Comparison of ENCODE assay signal across 1 cellular context in the genomic region with DNA sequence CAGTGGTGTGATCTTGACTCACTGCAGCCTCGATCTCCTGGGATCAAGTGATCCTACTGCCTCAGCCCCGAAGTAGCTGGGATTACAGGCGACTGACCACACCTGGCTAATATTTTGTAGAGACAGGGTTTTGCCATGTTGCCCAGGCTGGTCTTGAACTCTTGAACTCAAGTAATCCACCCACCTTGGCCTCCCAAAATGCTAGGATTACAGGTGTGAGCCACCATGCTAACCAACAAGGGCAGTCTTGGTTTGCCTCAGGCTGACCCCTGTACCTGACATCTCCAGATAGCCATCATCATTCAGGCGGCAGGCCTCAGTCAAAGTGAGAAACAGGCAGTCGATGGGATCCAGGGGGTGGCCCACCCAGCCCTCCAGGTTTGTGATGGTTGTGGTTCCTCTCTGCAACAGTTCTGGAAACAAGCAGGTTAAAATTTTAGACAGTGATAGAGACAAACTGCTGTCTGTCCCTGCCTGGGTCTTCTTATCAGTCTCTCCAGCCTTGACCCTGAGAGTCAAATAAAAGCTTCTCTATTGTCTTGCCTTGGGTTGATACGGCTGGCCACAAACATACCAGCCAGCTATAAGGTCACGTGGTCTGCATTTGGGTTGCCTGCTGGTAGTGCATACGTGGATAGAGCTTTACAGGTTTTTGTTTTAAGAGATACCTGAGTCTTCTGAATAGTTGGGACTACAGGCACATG.
TF ChIP-seq lines count a peak whose summit lies in the region.

No MANE protein-coding gene starts in this region.

TF ChIP-seq in K562, 482 proteins besides CTCF, POLR2A, EP300 and RAD21 (continued from another document):
- TF ChIP-seq, protein P1, sequence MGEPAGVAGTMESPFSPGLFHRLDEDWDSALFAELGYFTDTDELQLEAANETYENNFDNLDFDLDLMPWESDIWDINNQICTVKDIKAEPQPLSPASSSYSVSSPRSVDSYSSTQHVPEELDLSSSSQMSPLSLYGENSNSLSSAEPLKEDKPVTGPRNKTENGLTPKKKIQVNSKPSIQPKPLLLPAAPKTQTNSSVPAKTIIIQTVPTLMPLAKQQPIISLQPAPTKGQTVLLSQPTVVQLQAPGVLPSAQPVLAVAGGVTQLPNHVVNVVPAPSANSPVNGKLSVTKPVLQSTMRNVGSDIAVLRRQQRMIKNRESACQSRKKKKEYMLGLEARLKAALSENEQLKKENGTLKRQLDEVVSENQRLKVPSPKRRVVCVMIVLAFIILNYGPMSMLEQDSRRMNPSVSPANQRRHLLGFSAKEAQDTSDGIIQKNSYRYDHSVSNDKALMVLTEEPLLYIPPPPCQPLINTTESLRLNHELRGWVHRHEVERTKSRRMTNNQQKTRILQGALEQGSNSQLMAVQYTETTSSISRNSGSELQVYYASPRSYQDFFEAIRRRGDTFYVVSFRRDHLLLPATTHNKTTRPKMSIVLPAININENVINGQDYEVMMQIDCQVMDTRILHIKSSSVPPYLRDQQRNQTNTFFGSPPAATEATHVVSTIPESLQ (CRISPR knock-in tag; IDR thresholded peaks at IDR 0.05): no peak
- TF ChIP-seq BCL6 (CRISPR knock-in tag; IDR thresholded peaks at IDR 0.05): 0 out of 2 replicates have a peak, but pooled peaks have one; percentile 59
- peak; percentile 99 for TF ChIP-seq TEAD4 (IDR thresholded peaks at IDR 0.05; ENCODE audit: low read length)
- no peak for TF ChIP-seq TEAD4 (CRISPR knock-in tag; IDR thresholded peaks at IDR 0.05; ENCODE audit: borderline replicate concordance)
- TF ChIP-seq, protein P2, sequence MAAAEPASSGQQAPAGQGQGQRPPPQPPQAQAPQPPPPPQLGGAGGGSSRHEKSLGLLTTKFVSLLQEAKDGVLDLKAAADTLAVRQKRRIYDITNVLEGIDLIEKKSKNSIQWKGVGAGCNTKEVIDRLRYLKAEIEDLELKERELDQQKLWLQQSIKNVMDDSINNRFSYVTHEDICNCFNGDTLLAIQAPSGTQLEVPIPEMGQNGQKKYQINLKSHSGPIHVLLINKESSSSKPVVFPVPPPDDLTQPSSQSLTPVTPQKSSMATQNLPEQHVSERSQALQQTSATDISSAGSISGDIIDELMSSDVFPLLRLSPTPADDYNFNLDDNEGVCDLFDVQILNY (CRISPR knock-in tag; IDR thresholded peaks at IDR 0.05): no peak
- no peak for TF ChIP-seq HCFC1 (IDR thresholded peaks at IDR 0.05; ENCODE audit: low read depth, low read length)
- TF ChIP-seq TCF3 (CRISPR knock-in tag; IDR thresholded peaks at IDR 0.05): peak; percentile 98
- TF ChIP-seq ZNF140 (CRISPR knock-in tag; IDR thresholded peaks at IDR 0.05): no peak
- TF ChIP-seq ETS2 (tag; IDR thresholded peaks at IDR 0.05; ENCODE audit: borderline replicate concordance, poor library complexity, severe bottlenecking): no peak
- no peak for TF ChIP-seq FIP1L1 (IDR thresholded peaks at IDR 0.05; ENCODE audit: low read depth, low read length, poor library complexity, severe bottlenecking)
- peak in 1 of 2 experiments; percentile 92; a peak in 2 of 4 replicates for TF ChIP-seq ARNT (IDR thresholded peaks at IDR 0.05)
- TF ChIP-seq ELF4 (CRISPR knock-in tag; IDR thresholded peaks at IDR 0.05): peak; percentile 56; the same call in 1 of the 2 replicates
- TF ChIP-seq, protein P3, sequence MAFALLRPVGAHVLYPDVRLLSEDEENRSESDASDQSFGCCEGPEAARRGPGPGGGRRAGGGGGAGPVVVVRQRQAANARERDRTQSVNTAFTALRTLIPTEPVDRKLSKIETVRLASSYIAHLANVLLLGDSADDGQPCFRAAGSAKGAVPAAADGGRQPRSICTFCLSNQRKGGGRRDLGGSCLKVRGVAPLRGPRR (CRISPR knock-in tag; IDR thresholded peaks at IDR 0.05): no peak
- TF ChIP-seq POLR2H (tag; IDR thresholded peaks at IDR 0.05; ENCODE audit: low read depth): no peak
- TF ChIP-seq, protein P4, sequence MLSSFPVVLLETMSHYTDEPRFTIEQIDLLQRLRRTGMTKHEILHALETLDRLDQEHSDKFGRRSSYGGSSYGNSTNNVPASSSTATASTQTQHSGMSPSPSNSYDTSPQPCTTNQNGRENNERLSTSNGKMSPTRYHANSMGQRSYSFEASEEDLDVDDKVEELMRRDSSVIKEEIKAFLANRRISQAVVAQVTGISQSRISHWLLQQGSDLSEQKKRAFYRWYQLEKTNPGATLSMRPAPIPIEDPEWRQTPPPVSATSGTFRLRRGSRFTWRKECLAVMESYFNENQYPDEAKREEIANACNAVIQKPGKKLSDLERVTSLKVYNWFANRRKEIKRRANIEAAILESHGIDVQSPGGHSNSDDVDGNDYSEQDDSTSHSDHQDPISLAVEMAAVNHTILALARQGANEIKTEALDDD (IDR thresholded peaks at IDR 0.05): peak; percentile 66
- TF ChIP-seq IFI16 (CRISPR knock-in tag; IDR thresholded peaks at IDR 0.05): no peak
- TF ChIP-seq CC2D1A (IDR thresholded peaks at IDR 0.05): peak; percentile 84; the same call in 1 of the 2 replicates
- TF ChIP-seq ZNF589 (CRISPR knock-in tag; IDR thresholded peaks at IDR 0.05; ENCODE audit: low read depth): peak; percentile 73; the same call in 1 of the 2 replicates
- TF ChIP-seq ARHGAP35 (IDR thresholded peaks at IDR 0.05; ENCODE audit: partially characterized antibody): no peak
- TF ChIP-seq CREB1 (IDR thresholded peaks at IDR 0.05): peak; percentile 49; the same call in 1 of the 2 replicates
- 0 out of 2 replicates have a peak, but pooled peaks have one; percentile 25 for TF ChIP-seq CREB1 (CRISPR knock-in tag; IDR thresholded peaks at IDR 0.05)
- TF ChIP-seq FOSL1 (tag; conservative IDR thresholded peaks at IDR 0.05): peak; percentile 44; the same call in 1 of the 2 replicates
- TF ChIP-seq ZNF764 (CRISPR knock-in tag; IDR thresholded peaks at IDR 0.05; ENCODE audit: low read depth): no peak
- no peak for TF ChIP-seq TGIF2 (CRISPR knock-in tag; IDR thresholded peaks at IDR 0.05)
- TF ChIP-seq, protein P5, sequence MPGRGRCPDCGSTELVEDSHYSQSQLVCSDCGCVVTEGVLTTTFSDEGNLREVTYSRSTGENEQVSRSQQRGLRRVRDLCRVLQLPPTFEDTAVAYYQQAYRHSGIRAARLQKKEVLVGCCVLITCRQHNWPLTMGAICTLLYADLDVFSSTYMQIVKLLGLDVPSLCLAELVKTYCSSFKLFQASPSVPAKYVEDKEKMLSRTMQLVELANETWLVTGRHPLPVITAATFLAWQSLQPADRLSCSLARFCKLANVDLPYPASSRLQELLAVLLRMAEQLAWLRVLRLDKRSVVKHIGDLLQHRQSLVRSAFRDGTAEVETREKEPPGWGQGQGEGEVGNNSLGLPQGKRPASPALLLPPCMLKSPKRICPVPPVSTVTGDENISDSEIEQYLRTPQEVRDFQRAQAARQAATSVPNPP (IDR thresholded peaks at IDR 0.05; ENCODE audit: borderline replicate concordance, insufficient read depth, insufficient read length): no peak
- TF ChIP-seq ZNF239 (CRISPR knock-in tag; IDR thresholded peaks at IDR 0.05): peak; percentile 44
- TF ChIP-seq KDM2B (CRISPR knock-in tag; IDR thresholded peaks at IDR 0.05): no peak
- peak; percentile 95 for TF ChIP-seq KLF16 (IDR thresholded peaks at IDR 0.05)
- TF ChIP-seq, protein P6, sequence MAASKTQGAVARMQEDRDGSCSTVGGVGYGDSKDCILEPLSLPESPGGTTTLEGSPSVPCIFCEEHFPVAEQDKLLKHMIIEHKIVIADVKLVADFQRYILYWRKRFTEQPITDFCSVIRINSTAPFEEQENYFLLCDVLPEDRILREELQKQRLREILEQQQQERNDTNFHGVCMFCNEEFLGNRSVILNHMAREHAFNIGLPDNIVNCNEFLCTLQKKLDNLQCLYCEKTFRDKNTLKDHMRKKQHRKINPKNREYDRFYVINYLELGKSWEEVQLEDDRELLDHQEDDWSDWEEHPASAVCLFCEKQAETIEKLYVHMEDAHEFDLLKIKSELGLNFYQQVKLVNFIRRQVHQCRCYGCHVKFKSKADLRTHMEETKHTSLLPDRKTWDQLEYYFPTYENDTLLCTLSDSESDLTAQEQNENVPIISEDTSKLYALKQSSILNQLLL (CRISPR knock-in tag; IDR thresholded peaks at IDR 0.05; ENCODE audit: borderline replicate concordance): no peak
- TF ChIP-seq, protein P7, sequence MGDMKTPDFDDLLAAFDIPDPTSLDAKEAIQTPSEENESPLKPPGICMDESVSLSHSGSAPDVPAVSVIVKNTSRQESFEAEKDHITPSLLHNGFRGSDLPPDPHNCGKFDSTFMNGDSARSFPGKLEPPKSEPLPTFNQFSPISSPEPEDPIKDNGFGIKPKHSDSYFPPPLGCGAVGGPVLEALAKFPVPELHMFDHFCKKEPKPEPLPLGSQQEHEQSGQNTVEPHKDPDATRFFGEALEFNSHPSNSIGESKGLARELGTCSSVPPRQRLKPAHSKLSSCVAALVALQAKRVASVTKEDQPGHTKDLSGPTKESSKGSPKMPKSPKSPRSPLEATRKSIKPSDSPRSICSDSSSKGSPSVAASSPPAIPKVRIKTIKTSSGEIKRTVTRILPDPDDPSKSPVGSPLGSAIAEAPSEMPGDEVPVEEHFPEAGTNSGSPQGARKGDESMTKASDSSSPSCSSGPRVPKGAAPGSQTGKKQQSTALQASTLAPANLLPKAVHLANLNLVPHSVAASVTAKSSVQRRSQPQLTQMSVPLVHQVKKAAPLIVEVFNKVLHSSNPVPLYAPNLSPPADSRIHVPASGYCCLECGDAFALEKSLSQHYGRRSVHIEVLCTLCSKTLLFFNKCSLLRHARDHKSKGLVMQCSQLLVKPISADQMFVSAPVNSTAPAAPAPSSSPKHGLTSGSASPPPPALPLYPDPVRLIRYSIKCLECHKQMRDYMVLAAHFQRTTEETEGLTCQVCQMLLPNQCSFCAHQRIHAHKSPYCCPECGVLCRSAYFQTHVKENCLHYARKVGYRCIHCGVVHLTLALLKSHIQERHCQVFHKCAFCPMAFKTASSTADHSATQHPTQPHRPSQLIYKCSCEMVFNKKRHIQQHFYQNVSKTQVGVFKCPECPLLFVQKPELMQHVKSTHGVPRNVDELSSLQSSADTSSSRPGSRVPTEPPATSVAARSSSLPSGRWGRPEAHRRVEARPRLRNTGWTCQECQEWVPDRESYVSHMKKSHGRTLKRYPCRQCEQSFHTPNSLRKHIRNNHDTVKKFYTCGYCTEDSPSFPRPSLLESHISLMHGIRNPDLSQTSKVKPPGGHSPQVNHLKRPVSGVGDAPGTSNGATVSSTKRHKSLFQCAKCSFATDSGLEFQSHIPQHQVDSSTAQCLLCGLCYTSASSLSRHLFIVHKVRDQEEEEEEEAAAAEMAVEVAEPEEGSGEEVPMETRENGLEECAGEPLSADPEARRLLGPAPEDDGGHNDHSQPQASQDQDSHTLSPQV (IDR thresholded peaks at IDR 0.05): no peak
- TF ChIP-seq MECOM (CRISPR knock-in tag; IDR thresholded peaks at IDR 0.05): peak; percentile 98
- TF ChIP-seq STAG1 (CRISPR knock-in tag; IDR thresholded peaks at IDR 0.05; ENCODE audit: borderline replicate concordance): no peak
- no peak for TF ChIP-seq WHSC1 (IDR thresholded peaks at IDR 0.05; ENCODE audit: low read length)
- TF ChIP-seq FUS (optimal IDR thresholded peaks at IDR 0.05; ENCODE audit: low read depth, low read length): no peak
- TF ChIP-seq, protein P8, sequence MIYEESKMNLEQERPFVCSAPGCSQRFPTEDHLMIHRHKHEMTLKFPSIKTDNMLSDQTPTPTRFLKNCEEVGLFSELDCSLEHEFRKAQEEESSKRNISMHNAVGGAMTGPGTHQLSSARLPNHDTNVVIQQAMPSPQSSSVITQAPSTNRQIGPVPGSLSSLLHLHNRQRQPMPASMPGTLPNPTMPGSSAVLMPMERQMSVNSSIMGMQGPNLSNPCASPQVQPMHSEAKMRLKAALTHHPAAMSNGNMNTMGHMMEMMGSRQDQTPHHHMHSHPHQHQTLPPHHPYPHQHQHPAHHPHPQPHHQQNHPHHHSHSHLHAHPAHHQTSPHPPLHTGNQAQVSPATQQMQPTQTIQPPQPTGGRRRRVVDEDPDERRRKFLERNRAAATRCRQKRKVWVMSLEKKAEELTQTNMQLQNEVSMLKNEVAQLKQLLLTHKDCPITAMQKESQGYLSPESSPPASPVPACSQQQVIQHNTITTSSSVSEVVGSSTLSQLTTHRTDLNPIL (CRISPR knock-in tag; IDR thresholded peaks at IDR 0.05): no peak
- TF ChIP-seq ZNF408 (CRISPR knock-in tag; IDR thresholded peaks at IDR 0.05; ENCODE audit: low read depth): no peak
- TF ChIP-seq, protein P9, sequence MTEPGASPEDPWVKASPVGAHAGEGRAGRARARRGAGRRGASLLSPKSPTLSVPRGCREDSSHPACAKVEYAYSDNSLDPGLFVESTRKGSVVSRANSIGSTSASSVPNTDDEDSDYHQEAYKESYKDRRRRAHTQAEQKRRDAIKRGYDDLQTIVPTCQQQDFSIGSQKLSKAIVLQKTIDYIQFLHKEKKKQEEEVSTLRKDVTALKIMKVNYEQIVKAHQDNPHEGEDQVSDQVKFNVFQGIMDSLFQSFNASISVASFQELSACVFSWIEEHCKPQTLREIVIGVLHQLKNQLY (CRISPR knock-in tag; conservative IDR thresholded peaks at IDR 0.05): no peak
- peak; percentile 88 for TF ChIP-seq FOXM1 (IDR thresholded peaks at IDR 0.05; ENCODE audit: low read depth)
- TF ChIP-seq FOXM1 (CRISPR knock-in tag; IDR thresholded peaks at IDR 0.05; ENCODE audit: low read depth): no peak
- no peak for TF ChIP-seq ARID2 (IDR thresholded peaks at IDR 0.05)
- TF ChIP-seq HNRNPL (IDR thresholded peaks at IDR 0.05; ENCODE audit: low read depth, low read length): no peak
- no peak for TF ChIP-seq ELF1 (tag; IDR thresholded peaks at IDR 0.05)
